In genomic region chr6:35719407-35719829, GRCh38 we compare ENCODE assay signal across 9 cellular contexts. TPM values are rescaled to one million over a fixed set of nuclear protein-coding genes. Genes with fewer than 3 reads are reported as not detected.
DNase-seq lines count a peak whose midpoint lies in the region; ATAC-seq, FAIRE-seq and TF ChIP-seq lines count a peak whose summit lies in the region.
"Had no signal": no experiment of that assay in that cellular context is flagged by ENCODE, and none has a peak within 500 bp of the region (broad histone marks: within the 10 kb centered on the region; RNA-seq: fewer than 3 reads in every experiment).

No MANE protein-coding gene starts in this region.

- no peak for TF ChIP-seq CTCF in coronary artery (IDR thresholded peaks at IDR 0.05)
- TF ChIP-seq CTCF in sigmoid colon (IDR thresholded peaks at IDR 0.05): no peak
- no peak for TF ChIP-seq CTCF in D721Med (IDR thresholded peaks at IDR 0.05; ENCODE audit: insufficient read depth, missing control alignments)

- peaks cover 0 to 73% (median 67%) of the 10 kb centered on the region in 4 donors for H3K4me1 ChIP-seq in sigmoid colon

- TF ChIP-seq EP300 in sigmoid colon (IDR thresholded peaks at IDR 0.05): no peak

- DNase-seq in coronary artery (ENCODE audit: low spot score) (no peak), sigmoid colon (no peak), D721Med (ENCODE audit: insufficient read length, low spot score) (no peak), NCI-H2171 treated with DMSO at 0.1 percent for 48 hours (lab: John Stamatoyannopoulos, UW) (no peak), RPMI8226 (no peak)

- ATAC-seq in GM18907 (IDR thresholded peaks at IDR 0.05; ENCODE audit: unreplicated experiment): peak; percentile 34
- ATAC-seq in HG03108 (IDR thresholded peaks at IDR 0.05; ENCODE audit: unreplicated experiment): peak; percentile 19
- ATAC-seq in HG02884 (IDR thresholded peaks at IDR 0.05; ENCODE audit: unreplicated experiment): no peak

- WGBS in sigmoid colon, 2 donors: 32 to 53% methylated on average over 5 of the region's 5 CpGs

- H3K36me3 ChIP-seq in sigmoid colon: no peaks in the 10 kb centered on the region

- H3K4me3 ChIP-seq in coronary artery (peak overlapping the region; percentile 54), sigmoid colon (no peak overlapping the region)

- intact Hi-C loops in sigmoid colon (cut with DNase I): loop anchor here (2.0 kb wide), 1 partner anchor 29 kb away; no protein-coding TSS in a partner anchor

- no peaks in the 10 kb centered on the region for H3K9me3 ChIP-seq in sigmoid colon

- no peaks in the 10 kb centered on the region for H3K27me3 ChIP-seq in sigmoid colon

- TF ChIP-seq POLR2A in sigmoid colon (IDR thresholded peaks at IDR 0.05): no peak

- H3K27ac ChIP-seq in coronary artery (peak overlapping the region; percentile 78 to 90), sigmoid colon (peak overlapping the region; percentile 84 to 100 (median 98))

- no peak for FAIRE-seq in D721Med (lab: Jason Lieb, UNC)

RNA-seq across cellular contexts. Expression of gene ARMC12, which starts 17.4 kb away (rescaled TPM):
- total RNA-seq in sigmoid colon: 1 to 10 TPM in 2 of 4 donors, under 1 TPM in 1, not detected in 1; 0.49 to 5.0 (median 1.1) TPM
- under 1 TPM in 1 of 3 donors, not detected in 2; 0.66 TPM for polyA plus RNA-seq in sigmoid colon
- total RNA-seq: glomerular endothelial cell had no signal

RNA-seq across cellular contexts. Expression of gene FKBP5, which starts 30.7 kb away (rescaled TPM):
- 100 to 1,000 TPM; 200 to 326 (median 258) TPM for total RNA-seq in sigmoid colon
- 100 to 1,000 TPM in 1 of 3 donors, 10 to 100 TPM in 2; 52.9 to 165 (median 93.9) TPM for polyA plus RNA-seq in sigmoid colon

RNA-seq across cellular contexts. Expression of gene CLPSL2, which starts 57.0 kb away (rescaled TPM):
- total RNA-seq in sigmoid colon: not detected
- polyA plus RNA-seq in sigmoid colon: not detected
- total RNA-seq: glomerular endothelial cell had no signal
